Comparison of ENCODE assay signal across 10 cellular contexts in the genomic region with DNA sequence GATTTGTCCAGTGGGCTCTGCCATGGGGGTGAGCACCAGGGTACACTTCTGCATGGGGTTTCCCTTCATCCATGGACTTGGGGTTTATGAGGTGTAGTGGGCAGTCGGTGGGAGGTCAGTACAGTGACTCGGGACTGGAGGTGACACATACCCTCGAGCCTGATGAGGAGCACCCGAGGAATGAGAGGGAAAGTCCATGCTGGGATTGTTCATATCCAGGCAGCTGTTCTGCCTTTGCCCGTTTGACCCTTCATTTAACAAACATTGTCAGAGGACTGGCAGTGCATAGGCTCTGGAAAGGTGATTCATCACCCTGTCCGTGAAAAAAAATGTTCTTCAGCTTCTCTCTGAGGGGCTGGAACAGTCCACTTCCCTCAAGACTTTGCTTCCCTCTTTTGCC. TPM values are rescaled to one million over a fixed set of nuclear protein-coding genes. Genes with fewer than 3 reads are reported as not detected.
DNase-seq lines count a peak whose midpoint lies in the region; ATAC-seq and TF ChIP-seq lines count a peak whose summit lies in the region.
"Had no signal": no experiment of that assay in that cellular context is flagged by ENCODE, and none has a peak within 500 bp of the region (broad histone marks: within the 10 kb centered on the region; RNA-seq: fewer than 3 reads in every experiment).

No MANE protein-coding gene starts in this region.

- H3K4me3 ChIP-seq in right atrium auricular region (peak overlapping the region; percentile 69 to 80), muscle layer of colon (ENCODE audit: low read depth in 1 of 2, low read length in 2 of 2) (peak overlapping the region; percentile 86 to 90), aorta (ENCODE audit: low read length in 2 of 2) (peak overlapping the region; percentile 73 to 82)

- 5 to 6% methylated on average over 6 of the region's 6 CpGs for WGBS in aorta, 2 donors

- H3K27ac Mint-ChIP-seq in central memory CD8-positive, alpha-beta T cell (ENCODE audit: low read depth) = no peak overlapping the region

- intact Hi-C loops in Right ventricle myocardium superior (cut with DNase I) = no loop called here
- intact Hi-C loops in aorta (cut with DNase I) = loop anchor here in 1 of 2 donors (5.0 kb wide), 1 partner anchor 33 kb away; no protein-coding TSS in a partner anchor

- H3K9me3 ChIP-seq in right atrium auricular region (no peaks in the 10 kb centered on the region), muscle layer of colon (ENCODE audit: low read length) (no peaks in the 10 kb centered on the region), aorta (ENCODE audit: control insufficient read depth, low read length) (no peaks in the 10 kb centered on the region)

- H3K36me3 ChIP-seq in right atrium auricular region (no peaks in the 10 kb centered on the region), muscle layer of colon (ENCODE audit: insufficient read depth, low read length) (no peaks in the 10 kb centered on the region), aorta (ENCODE audit: control insufficient read depth in 1 of 2, insufficient read depth in 2 of 2, low read length in 1 of 2) (no peaks in the 10 kb centered on the region)

- peak overlapping the region; percentile 81 for H3K9ac ChIP-seq in muscle layer of colon (ENCODE audit: low read length)

- H3K27me3 ChIP-seq in right atrium auricular region (no peaks in the 10 kb centered on the region), muscle layer of colon (ENCODE audit: control insufficient read depth in 1 of 2, insufficient read depth in 2 of 2, low read length in 2 of 2) (peaks cover 0 to 9% of the 10 kb centered on the region in 2 donors), aorta (ENCODE audit: control insufficient read depth in 1 of 2, insufficient read depth in 2 of 2, low read length in 1 of 2) (no peaks in the 10 kb centered on the region)

- no peaks in the 10 kb centered on the region for H3K9me3 Mint-ChIP-seq in central memory CD8-positive, alpha-beta T cell

- H3K4me3 Mint-ChIP-seq in central memory CD8-positive, alpha-beta T cell = peak overlapping the region; percentile 95

- H3K4me1 ChIP-seq in right atrium auricular region (peaks cover 0 to 71% of the 10 kb centered on the region in 2 donors), muscle layer of colon (ENCODE audit: insufficient read depth, low read length) (peaks cover 64% of the 10 kb centered on the region), aorta (ENCODE audit: control insufficient read depth in 1 of 2, insufficient read depth in 2 of 2, low read length in 2 of 2) (peaks cover 1 to 8% of the 10 kb centered on the region in 2 donors)

- H3K27me3 Mint-ChIP-seq in central memory CD8-positive, alpha-beta T cell = peaks cover 29% of the 10 kb centered on the region

- peaks cover 3% of the 10 kb centered on the region for H3K36me3 Mint-ChIP-seq in central memory CD8-positive, alpha-beta T cell (ENCODE audit: insufficient read depth)

- ATAC-seq in Right ventricle myocardium superior (ENCODE audit: poor library complexity) = no peak
- ATAC-seq in central memory CD8-positive, alpha-beta T cell (replicated peaks; ENCODE audit: extremely low read depth, poor library complexity, severe bottlenecking) = no peak
- ATAC-seq in aorta (ENCODE audit: low FRiP score) = no peak

- no peak for DNase-seq in right atrium auricular region (ENCODE audit: low spot score)
- DNase-seq in Right ventricle myocardium superior = no peak
- no peak for DNase-seq in central memory CD8-positive, alpha-beta T cell (ENCODE audit: low spot score in 2 of 2)
- DNase-seq in aorta = peak in 1 of 2 donors; percentile 71
- no peak for DNase-seq in SIG-M5 treated with dmso at 0.1 percent for 504 hours (lab: John Stamatoyannopoulos, UW; ENCODE audit: unreplicated experiment)
- DNase-seq in OCI-M1 (lab: John Stamatoyannopoulos, UW) = no peak
- DNase-seq in NCI-H1436 treated with DMSO at 0.1 percent for 48 hours (lab: John Stamatoyannopoulos, UW) = no peak
- DNase-seq: RPMI8226 had no signal

- peaks cover 20% of the 10 kb centered on the region for H3K4me1 Mint-ChIP-seq in central memory CD8-positive, alpha-beta T cell

- H3K27ac ChIP-seq in right atrium auricular region = peak overlapping the region; percentile 95 to 96
- H3K27ac ChIP-seq in muscle layer of colon (ENCODE audit: low read depth, low read length) = peak overlapping the region; percentile 91
- peak overlapping the region; percentile 88 to 96 for H3K27ac ChIP-seq in aorta (ENCODE audit: low read depth in 1 of 2, low read length in 2 of 2)

- TF ChIP-seq CTCF in right atrium auricular region (IDR thresholded peaks at IDR 0.05) = no peak

RNA-seq across cellular contexts. Expression of a gene that starts 2.7 kb away (rescaled TPM):
- total RNA-seq in right atrium auricular region = 10 to 100 TPM; 11.4 to 19.2 TPM
- 10.5 TPM for total RNA-seq in Right ventricle myocardium superior
- total RNA-seq in aorta = 100 to 1,000 TPM in 1 of 2 donors, 10 to 100 TPM in 1; 84.6 to 250 TPM
- 10 to 100 TPM in 1 of 2 donors, 1 to 10 TPM in 1; 5.0 to 18.2 TPM for polyA plus RNA-seq in aorta
- polyA plus RNA-seq: CD14-positive monocyte had no signal
